12 cellular contexts compared by ENCODE assay signal in the genomic region with DNA sequence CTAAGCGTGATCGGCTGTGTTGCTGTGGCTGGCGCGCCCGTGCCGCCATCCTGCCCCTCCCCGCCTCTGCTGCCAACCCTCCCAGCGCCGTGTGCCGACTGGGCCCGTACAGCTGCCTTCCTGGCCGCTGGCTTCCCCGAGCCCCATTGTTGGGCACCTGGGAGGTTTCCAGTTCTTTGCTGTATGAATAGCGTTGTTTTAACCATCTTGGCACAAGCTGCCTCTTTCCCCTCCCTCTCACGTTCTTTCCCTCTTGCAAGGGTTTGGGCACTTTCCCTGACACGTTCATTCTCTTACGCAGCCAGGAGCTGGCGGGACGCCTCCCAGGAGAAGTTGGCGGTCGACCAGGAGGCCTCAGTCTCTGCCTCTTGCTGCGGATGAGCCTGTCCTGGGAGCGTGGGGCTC. TPM values are rescaled to one million over a fixed set of nuclear protein-coding genes. Genes with fewer than 3 reads are reported as not detected.
DNase-seq lines count a peak whose midpoint lies in the region; ATAC-seq, FAIRE-seq and TF ChIP-seq lines count a peak whose summit lies in the region.
"Had no signal": no experiment of that assay in that cellular context is flagged by ENCODE, and none has a peak within 500 bp of the region (broad histone marks: within the 10 kb centered on the region; RNA-seq: fewer than 3 reads in every experiment).

No MANE protein-coding gene starts in this region.

- peak overlapping the region; percentile 75 for H3K4me2 ChIP-seq in keratinocyte (ENCODE audit: control insufficient read depth, extremely low read depth, insufficient read depth, low read depth, low read length)

- no peaks in the 10 kb centered on the region for H3K79me2 ChIP-seq in keratinocyte (ENCODE audit: control insufficient read depth, insufficient read depth, low read length)

- H3K9me3 ChIP-seq in breast epithelium (no peaks in the 10 kb centered on the region), keratinocyte (ENCODE audit: control insufficient read depth, low read depth, low read length) (no peaks in the 10 kb centered on the region), tibial artery (peaks cover 0 to 4% (median 0%) of the 10 kb centered on the region in 3 donors)

- peaks cover 6% of the 10 kb centered on the region for H4K20me1 ChIP-seq in keratinocyte (ENCODE audit: control insufficient read depth, extremely low read depth, insufficient read depth, low read length)

- peak; percentile 69 for FAIRE-seq in keratinocyte (lab: Jason Lieb, UNC)
- FAIRE-seq: GM12878 had no signal

- peak overlapping the region; percentile 1 for H2AFZ ChIP-seq in keratinocyte (ENCODE audit: control insufficient read depth, low read length)

- DNase-seq in breast epithelium (ENCODE audit: low spot score in 2 of 2) = peak; percentile 83 to 93
- peak; percentile 40 for DNase-seq in keratinocyte (ENCODE audit: low read depth, low spot score)
- peak; percentile 61 to 85 for DNase-seq in tibial artery
- DNase-seq in KG1 (lab: John Stamatoyannopoulos, UW) = no peak
- DNase-seq: activated CD4-positive, alpha-beta T cell treated with anti-CD3 and anti-CD28 coated beads for 48 hours; NK-92 treated with Interleukin-12 subunit alpha and Interleukin-12 subunit beta, amount 100 ng/mL, for 24 hours; retina had no signal

- H3K9ac ChIP-seq in keratinocyte (ENCODE audit: control insufficient read depth, extremely low read depth, insufficient read depth, low read length) = peak overlapping the region; percentile 22

- H3K4me3 ChIP-seq in breast epithelium (peak overlapping the region in 1 of 3 donors; percentile 1), keratinocyte (ENCODE audit: control insufficient read depth in 2 of 3, extremely low read depth in 1 of 3, insufficient read depth in 2 of 3, low read depth in 1 of 3, low read length in 3 of 3) (peak overlapping the region in 1 of 3 experiments; percentile 27), tibial artery (no peak overlapping the region)
- H3K4me3 ChIP-seq: GM12878 had no signal

- dilution Hi-C loops in keratinocyte (cut with MboI; ENCODE audit: extremely low pct_ligation_motif_present, low sequenced_read_pairs) = no loop called here

- no peak for TF ChIP-seq POLR2A in breast epithelium (IDR thresholded peaks at IDR 0.05)

- intact Hi-C loops in breast epithelium (cut with DNase I; ENCODE audit: low total_unique reads) (loop anchor here (5.0 kb wide), 1 partner anchor 1654 kb away; no protein-coding TSS in a partner anchor), tibial artery (cut with DNase I; ENCODE audit: low total_unique reads) (no loop called here)

- no peak for ATAC-seq in HG03280 (IDR thresholded peaks at IDR 0.05; ENCODE audit: unreplicated experiment)
- no peak for ATAC-seq in GM19452 (IDR thresholded peaks at IDR 0.05; ENCODE audit: unreplicated experiment)
- ATAC-seq in GM19397 (IDR thresholded peaks at IDR 0.05; ENCODE audit: unreplicated experiment) = no peak
- ATAC-seq: GM12878 had no signal

- TF ChIP-seq CTCF in breast epithelium (IDR thresholded peaks at IDR 0.05) = no peak
- no peak for TF ChIP-seq CTCF in keratinocyte (optimal IDR thresholded peaks at IDR 0.05 in 1 of 3, IDR thresholded peaks at IDR 0.05 in 1 of 3, conservative IDR thresholded peaks at IDR 0.05 in 1 of 3; ENCODE audit: extremely low read depth in 1 of 3, insufficient read depth in 2 of 3, low read length in 3 of 3)
- TF ChIP-seq CTCF in tibial artery (IDR thresholded peaks at IDR 0.05) = no peak

- H3K36me3 ChIP-seq in breast epithelium (no peaks in the 10 kb centered on the region), keratinocyte (ENCODE audit: control insufficient read depth in 2 of 2, extremely low read depth in 1 of 2, insufficient read depth in 2 of 2, low read length in 2 of 2) (no peaks in the 10 kb centered on the region), tibial artery (no peaks in the 10 kb centered on the region)

- peak; percentile 2; the same call in 1 of the 2 replicates for TF ChIP-seq RAD21 in Ishikawa (IDR thresholded peaks at IDR 0.05; ENCODE audit: low read depth)

- peak overlapping the region; percentile 43 to 50 for H3K27ac ChIP-seq in breast epithelium
- no peak overlapping the region for H3K27ac ChIP-seq in keratinocyte (ENCODE audit: control insufficient read depth, insufficient read depth, low read length)
- no peak overlapping the region for H3K27ac ChIP-seq in tibial artery

- H3K9me1 ChIP-seq in keratinocyte (ENCODE audit: control insufficient read depth, extremely low read depth, insufficient read depth, low read length) = no peaks in the 10 kb centered on the region

- H3K27me3 ChIP-seq in breast epithelium (no peaks in the 10 kb centered on the region), keratinocyte (ENCODE audit: control insufficient read depth, extremely low read depth, insufficient read depth, low read length) (peaks cover 22% of the 10 kb centered on the region), tibial artery (peaks cover 0 to 35% of the 10 kb centered on the region in 2 donors)

- H3K4me1 ChIP-seq in breast epithelium (peaks cover 6 to 22% of the 10 kb centered on the region in 2 donors), keratinocyte (ENCODE audit: control insufficient read depth, extremely low read depth, insufficient read depth, low read length) (peaks cover 7% of the 10 kb centered on the region), tibial artery (peaks cover 0 to 31% (median 9%) of the 10 kb centered on the region in 4 donors)

- TF ChIP-seq EP300 in Ishikawa (IDR thresholded peaks at IDR 0.05; ENCODE audit: borderline replicate concordance) = peak; percentile 61; the same call in 1 of the 2 replicates

TF ChIP-seq in Ishikawa, 13 proteins besides CTCF, POLR2A, EP300 and RAD21:
- no peak for TF ChIP-seq EGR1 (IDR thresholded peaks at IDR 0.05)
- TF ChIP-seq TEAD4 (IDR thresholded peaks at IDR 0.05) = peak; percentile 46; the same call in 1 of the 2 replicates
- TF ChIP-seq YY1 (IDR thresholded peaks at IDR 0.05; ENCODE audit: low read depth) = 0 out of 2 replicates have a peak, but pooled peaks have one; percentile 39
- TF ChIP-seq MAX (IDR thresholded peaks at IDR 0.05) = no peak; the same call in 1 of the 2 replicates
- TF ChIP-seq, protein P1, sequence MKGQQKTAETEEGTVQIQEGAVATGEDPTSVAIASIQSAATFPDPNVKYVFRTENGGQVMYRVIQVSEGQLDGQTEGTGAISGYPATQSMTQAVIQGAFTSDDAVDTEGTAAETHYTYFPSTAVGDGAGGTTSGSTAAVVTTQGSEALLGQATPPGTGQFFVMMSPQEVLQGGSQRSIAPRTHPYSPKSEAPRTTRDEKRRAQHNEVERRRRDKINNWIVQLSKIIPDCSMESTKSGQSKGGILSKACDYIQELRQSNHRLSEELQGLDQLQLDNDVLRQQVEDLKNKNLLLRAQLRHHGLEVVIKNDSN (IDR thresholded peaks at IDR 0.05) = 0 out of 2 replicates have a peak, but pooled peaks have one; percentile 16
- no peak for TF ChIP-seq FOXM1 (IDR thresholded peaks at IDR 0.05; ENCODE audit: borderline replicate concordance, low read depth)
- no peak for TF ChIP-seq TAF1 (IDR thresholded peaks at IDR 0.05; ENCODE audit: low read depth)
- peak; percentile 75 for TF ChIP-seq TCF12 (IDR thresholded peaks at IDR 0.05; ENCODE audit: low read depth)
- peak; percentile 95 for TF ChIP-seq NFIC (IDR thresholded peaks at IDR 0.05)
TF ChIP-seq in Ishikawa: peak in this region for 5.

RNA-seq across cellular contexts. Expression of gene RXRA, which starts 43.1 kb away (rescaled TPM):
- 10 to 100 TPM; 31.0 to 63.0 (median 31.5) TPM for total RNA-seq in breast epithelium
- 9.7 to 17.2 TPM (median 16.7 TPM) in 3 replicates for polyA plus RNA-seq in keratinocyte
- 15.9 TPM for polyA plus RNA-seq in keratinocyte (2011; ENCODE audit: low read depth)
- polyA plus RNA-seq in keratinocyte (2011; cell fraction: cytosol; rRNA removed) = 10.5 and 21.8 TPM in 2 replicates
- polyA plus RNA-seq in keratinocyte (2011; cell fraction: nucleus; rRNA removed) = 19.4 and 29.5 TPM in 2 replicates
- 30.5 and 34.7 TPM in 2 replicates for polyA plus RNA-seq in keratinocyte (2012; ENCODE audit: low replicate concordance)
- 19.2 to 55.3 TPM (median 30.6 TPM) in 3 replicates for polyA minus RNA-seq in keratinocyte
- polyA minus RNA-seq in keratinocyte (2011; cell fraction: cytosol; rRNA and poly(A)+ RNA removed) = 50.6 TPM
- 26.7 and 27.5 TPM in 2 replicates for polyA minus RNA-seq in keratinocyte (2011; cell fraction: nucleus; rRNA and poly(A)+ RNA removed)

Comparison
In these comparisons a context has a peak if more than half of its experiments do, and no peak if none do; other contexts are left out.
1. H3K27ac ChIP-seq: peak in breast epithelium (2 of 2); none in keratinocyte (single experiment) and tibial artery (0 of 2).